In genomic region chr10:71852335-71852937, GRCh38 we compare ENCODE assay signal across 9 cellular contexts. TPM values are rescaled to one million over a fixed set of nuclear protein-coding genes. Genes with fewer than 3 reads are reported as not detected.
A peak's percentile ranks its signal among the peaks of the same experiment; 100 is the strongest.
DNase-seq lines count a peak whose midpoint lies in the region; ATAC-seq and TF ChIP-seq lines count a peak whose summit lies in the region.
"Had no signal": no experiment of that assay in that cellular context is flagged by ENCODE, and none has a peak within 500 bp of the region (broad histone marks: within the 10 kb centered on the region; RNA-seq: fewer than 3 reads in every experiment).

No MANE protein-coding gene starts in this region.

- H3K56ac ChIP-seq in mesendoderm (ENCODE audit: low read length), result no peak overlapping the region

- H2BK5ac ChIP-seq in mesendoderm (ENCODE audit: low read length), result no peak overlapping the region

- POLR2A ChIA-PET in WTC11 (lab: Charles Lee), result no interaction called here

- H2BK15ac ChIP-seq in mesendoderm (replicated peaks; ENCODE audit: low read depth), result no peak overlapping the region

- H3K27me3 ChIP-seq in vagina (no peaks in the 10 kb centered on the region), mesendoderm (ENCODE audit: insufficient read depth, low read length, poor library complexity) (no peaks in the 10 kb centered on the region)

- DNase-seq in activated naive CD4-positive, alpha-beta T cell treated with anti-CD3 and anti-CD28 coated beads for 36 hours, result no peak
- no peak for DNase-seq in activated naive CD4-positive, alpha-beta T cell treated with anti-CD3 and anti-CD28 coated beads, Interleukin-2, amount 50 U/mL, for 16 hours
- no peak for DNase-seq in WTC11 (ENCODE audit: low spot score)
- no peak for DNase-seq in memory B cell (ENCODE audit: low spot score in 2 of 2)
- DNase-seq in vagina (ENCODE audit: extremely low spot score in 2 of 2), result no peak
- no peak for DNase-seq in activated CD8-positive, alpha-beta memory T cell treated with anti-CD3 and anti-CD28 coated beads for 24 hours
- no peak for DNase-seq in activated effector memory CD4-positive, alpha-beta T cell treated with anti-CD3 and anti-CD28 coated beads, Interleukin-2, amount 50 U/mL, for 16 hours
- DNase-seq in mesendoderm, result no peak
- DNase-seq: T-helper 2 cell had no signal

- no peaks in the 10 kb centered on the region for H3K27me3 Mint-ChIP-seq in activated naive CD4-positive, alpha-beta T cell treated with anti-CD3 and anti-CD28 coated beads for 36 hours (ENCODE audit: low read depth)
- H3K27me3 Mint-ChIP-seq in WTC11 (ENCODE audit: low read depth), result no peaks in the 10 kb centered on the region
- H3K27me3 Mint-ChIP-seq in memory B cell, result no peaks in the 10 kb centered on the region

- TF ChIP-seq POLR2A in vagina (IDR thresholded peaks at IDR 0.05), result no peak

- ATAC-seq in WTC11 (no peak), memory B cell (ENCODE audit: low read depth) (peak; percentile 21)

- no peak overlapping the region for H3K18ac ChIP-seq in mesendoderm (ENCODE audit: low read length)

- WGBS in mesendoderm (ENCODE audit: extremely low coverage, insufficient coverage, low lambda C conversion rate), result no CpG with 5 or more reads among the region's 11 CpGs

- H3K4ac ChIP-seq in mesendoderm (ENCODE audit: low read depth, low read length), result no peak overlapping the region

- intact Hi-C loops in activated naive CD4-positive, alpha-beta T cell treated with anti-CD3 and anti-CD28 coated beads for 36 hours (cut with micrococcal nuclease), result no loop called here
- intact Hi-C loops in vagina (cut with DNase I), result no loop called here

- H2AK5ac ChIP-seq in mesendoderm (ENCODE audit: low read length), result no peak overlapping the region

- H3K36me3 Mint-ChIP-seq in activated naive CD4-positive, alpha-beta T cell treated with anti-CD3 and anti-CD28 coated beads for 36 hours (ENCODE audit: low read depth), result peaks cover 3% of the 10 kb centered on the region
- H3K36me3 Mint-ChIP-seq in WTC11, result peaks cover 2% of the 10 kb centered on the region; the same call in 1 of the 2 replicates
- H3K36me3 Mint-ChIP-seq in memory B cell, result peaks cover 2% of the 10 kb centered on the region

- no peak overlapping the region for H3K23ac ChIP-seq in mesendoderm (ENCODE audit: low read length)

- peaks cover 30% of the 10 kb centered on the region for H3K79me2 ChIP-seq in mesendoderm (ENCODE audit: control insufficient read depth, insufficient read depth, low read length)

- peaks cover 7% of the 10 kb centered on the region for H3K79me1 ChIP-seq in mesendoderm (ENCODE audit: low read length)

- no peak overlapping the region for H2BK120ac ChIP-seq in mesendoderm (ENCODE audit: low read depth, low read length)

- H3K4me3 Mint-ChIP-seq in activated naive CD4-positive, alpha-beta T cell treated with anti-CD3 and anti-CD28 coated beads for 36 hours, result peak overlapping the region; percentile 91
- H3K4me3 Mint-ChIP-seq in WTC11, result no peak overlapping the region
- peak overlapping the region; percentile 45 for H3K4me3 Mint-ChIP-seq in memory B cell

- H3K9me3 Mint-ChIP-seq in activated naive CD4-positive, alpha-beta T cell treated with anti-CD3 and anti-CD28 coated beads for 36 hours, result no peaks in the 10 kb centered on the region
- H3K9me3 Mint-ChIP-seq in WTC11 (no peaks in the 10 kb centered on the region), memory B cell (no peaks in the 10 kb centered on the region)

- H3K9ac ChIP-seq in mesendoderm (ENCODE audit: low read length), result no peak overlapping the region

- H3K27ac ChIP-seq in vagina (peak overlapping the region; percentile 99), mesendoderm (ENCODE audit: low read depth, low read length) (no peak overlapping the region)

- CTCF ChIA-PET in activated naive CD4-positive, alpha-beta T cell treated with anti-CD3 and anti-CD28 coated beads for 36 hours (lab: Charles Lee), result interaction anchor here (0.6 to 1.6 kb wide), 5 partner anchors 10 to 485 kb away, joined by 3 to 7 read pairs (median 4); no protein-coding TSS in a partner anchor
- CTCF ChIA-PET in WTC11 (lab: Charles Lee), result interaction anchor here (1.2 to 3.1 kb wide), 2 partner anchors 13 to 44 kb away, joined by 4 to 16 read pairs; no protein-coding TSS in a partner anchor

- TF ChIP-seq CTCF in WTC11 (IDR thresholded peaks at IDR 0.05) (no peak), vagina (IDR thresholded peaks at IDR 0.05) (no peak)

- H3K36me3 ChIP-seq in vagina (no peaks in the 10 kb centered on the region), mesendoderm (ENCODE audit: control insufficient read depth, insufficient read depth, low read length) (no peaks in the 10 kb centered on the region)

- H3K4me1 ChIP-seq in vagina (peaks cover 25% of the 10 kb centered on the region), mesendoderm (ENCODE audit: control insufficient read depth, low read depth, low read length) (no peaks in the 10 kb centered on the region)

- no peak overlapping the region for H3K27ac Mint-ChIP-seq in activated naive CD4-positive, alpha-beta T cell treated with anti-CD3 and anti-CD28 coated beads for 36 hours
- H3K27ac Mint-ChIP-seq in WTC11 (peak overlapping the region; percentile 45; the same call in 1 of the 2 replicates), memory B cell (no peak overlapping the region)

- H3K4me2 ChIP-seq in mesendoderm (ENCODE audit: low read length), result no peak overlapping the region

- H3K4me3 ChIP-seq in vagina (no peak overlapping the region), mesendoderm (ENCODE audit: low read length) (no peak overlapping the region)

- H4K8ac ChIP-seq in mesendoderm (ENCODE audit: low read depth, low read length), result no peak overlapping the region

- no peak overlapping the region for H4K5ac ChIP-seq in mesendoderm (ENCODE audit: low read length)

- H3K4me1 Mint-ChIP-seq in activated naive CD4-positive, alpha-beta T cell treated with anti-CD3 and anti-CD28 coated beads for 36 hours (ENCODE audit: low read depth), result peaks cover 36% of the 10 kb centered on the region
- H3K4me1 Mint-ChIP-seq in WTC11, result peaks cover 37% of the 10 kb centered on the region
- H3K4me1 Mint-ChIP-seq in memory B cell, result peaks cover 48% of the 10 kb centered on the region

- no peaks in the 10 kb centered on the region for H3K9me3 ChIP-seq in vagina

TF ChIP-seq in WTC11, 78 proteins besides CTCF, POLR2A, EP300 and RAD21 (continues in another document):
- TF ChIP-seq ZNF423 (CRISPR knock-in tag; IDR thresholded peaks at IDR 0.05), result no peak
- TF ChIP-seq NFE2L1 (CRISPR knock-in tag; IDR thresholded peaks at IDR 0.05), result no peak
- no peak for TF ChIP-seq ZNF281 (CRISPR knock-in tag; IDR thresholded peaks at IDR 0.05)
- TF ChIP-seq, protein P1, sequence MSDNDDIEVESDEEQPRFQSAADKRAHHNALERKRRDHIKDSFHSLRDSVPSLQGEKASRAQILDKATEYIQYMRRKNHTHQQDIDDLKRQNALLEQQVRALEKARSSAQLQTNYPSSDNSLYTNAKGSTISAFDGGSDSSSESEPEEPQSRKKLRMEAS (CRISPR knock-in tag; IDR thresholded peaks at IDR 0.05), result no peak
- no peak for TF ChIP-seq ZSCAN18 (CRISPR knock-in tag; IDR thresholded peaks at IDR 0.05)
- no peak for TF ChIP-seq GABPB1 (CRISPR knock-in tag; IDR thresholded peaks at IDR 0.05)
- TF ChIP-seq E2F4 (CRISPR knock-in tag; IDR thresholded peaks at IDR 0.05; ENCODE audit: borderline replicate concordance, low read depth), result no peak
- no peak for TF ChIP-seq ELF4 (CRISPR knock-in tag; IDR thresholded peaks at IDR 0.05; ENCODE audit: low read depth)
- no peak for TF ChIP-seq GTF2I (CRISPR knock-in tag; conservative IDR thresholded peaks at IDR 0.05)
- no peak for TF ChIP-seq SOX15 (CRISPR knock-in tag; IDR thresholded peaks at IDR 0.05)

RNA-seq across cellular contexts. Expression of gene PSAP, which starts 1.4 kb away (rescaled TPM):
- total RNA-seq in activated naive CD4-positive, alpha-beta T cell treated with anti-CD3 and anti-CD28 coated beads for 36 hours, result 100 to 1,000 TPM; 129 to 133 TPM
- total RNA-seq in WTC11 (2021) (397 to 474 TPM (median 462 TPM) in 3 replicates), vagina (680 TPM)
- polyA plus RNA-seq in mesendoderm (2013, experiment 1 of 2), result 164 TPM
- polyA plus RNA-seq in mesendoderm (2013, experiment 2 of 2), result 164 TPM
